In genomic region chr1:161953256-161953920, GRCh38 we compare ENCODE assay signal across 30 cellular contexts.
DNase-seq lines count a peak whose midpoint lies in the region; ATAC-seq, FAIRE-seq and TF ChIP-seq lines count a peak whose summit lies in the region.
"Had no signal": no experiment of that assay in that cellular context is flagged by ENCODE, and none has a peak within 500 bp of the region (broad histone marks: within the 10 kb centered on the region; RNA-seq: fewer than 3 reads in every experiment).

No MANE protein-coding gene starts in this region.

- ATAC-seq in GM23338 = no peak
- ATAC-seq in K562 = peak; percentile 87
- no peak for ATAC-seq in GM18868 (IDR thresholded peaks at IDR 0.05; ENCODE audit: unreplicated experiment)
- ATAC-seq: activated CD4-positive, alpha-beta T cell treated with anti-CD3 and anti-CD28 coated beads for 36 hours; HCT116; left ventricle myocardium superior; stimulated activated naive CD8-positive, alpha-beta T cell treated with anti-CD3 and anti-CD28 coated beads, Interleukin-15, amount 100 ng/mL, for 72 hours had no signal

- H3K4me2 ChIP-seq in GM23338 = no peak overlapping the region
- peak overlapping the region; percentile 56 for H3K4me2 ChIP-seq in K562 (ENCODE audit: insufficient read depth, low read length)
- H3K4me2 ChIP-seq: KMS-11 had no signal

- H3K27me3 ChIP-seq in GM23338 (ENCODE audit: insufficient read depth) (no peaks in the 10 kb centered on the region), K562 (ENCODE audit: control insufficient read depth in 2 of 2, insufficient read depth in 2 of 2, low read length in 2 of 2) (no peaks in the 10 kb centered on the region), neutrophil (no peaks in the 10 kb centered on the region)
- H3K27me3 ChIP-seq: ascending aorta, SJSA1, thyroid gland, vagina had no signal

- H3K9me2 ChIP-seq in GM23338 (ENCODE audit: insufficient read depth) = 0 out of 2 replicates have a peak, but pooled peaks cover 3% of the 10 kb centered on the region

- H3K4me3 Mint-ChIP-seq in GM23338 = no peak overlapping the region
- H3K4me3 Mint-ChIP-seq: activated CD4-positive, alpha-beta T cell treated with anti-CD3 and anti-CD28 coated beads for 36 hours; activated naive CD8-positive, alpha-beta T cell treated with anti-CD3 and anti-CD28 coated beads for 36 hours; activated T-helper 1 cell treated with anti-CD3 and anti-CD28 coated beads, Interleukin-12 subunit alpha, Interleukin-12 subunit beta, Interleukin-2, Interleukin-4 antibody, amounts not matched to agents 30 ng/mL and 10 ng/mL and 1 ng/mL, durations not matched to agents 14 hours and 24 hours and 36 hours; mesothelial cell of epicardium; stimulated activated naive CD8-positive, alpha-beta T cell treated with anti-CD3 and anti-CD28 coated beads, Interleukin-15, amount 100 ng/mL, for 72 hours; T-helper 1 cell treated with Interleukin-12 subunit alpha and Interleukin-12 subunit beta and Interleukin-4 antibody, amounts not matched to agents 30 μg/mL and 1 μg/mL, for 36 hours had no signal

- H3K4me3 ChIP-seq in GM23338 (no peak overlapping the region), K562 (no peak overlapping the region), neutrophil (ENCODE audit: low read depth in 1 of 2, low read length in 1 of 2) (no peak overlapping the region)
- H3K4me3 ChIP-seq: ascending aorta, SJSA1, thyroid gland, vagina had no signal

- no peak for TF ChIP-seq RAD21 in K562 (CRISPR knock-in tag; conservative IDR thresholded peaks at IDR 0.05 in 1 of 2, IDR thresholded peaks at IDR 0.05 in 1 of 2)

- peak; percentile 60 for TF ChIP-seq EP300 in K562 (IDR thresholded peaks at IDR 0.05; ENCODE audit: low read length)

- H4K20me1 ChIP-seq in GM23338 (replicated peaks; ENCODE audit: insufficient read depth) (no peaks in the 10 kb centered on the region), K562 (replicated peaks; ENCODE audit: control insufficient read depth, insufficient read depth, low read length) (no peaks in the 10 kb centered on the region)

- no TSS peak for BruUV-seq in K562 (replicated peaks; lab: Mats Ljungman, UMichigan)

- H3K9me3 ChIP-seq in K562 (replicated peaks; ENCODE audit: control insufficient read depth, insufficient read depth, low read depth, low read length) (no peaks in the 10 kb centered on the region), neutrophil (no peaks in the 10 kb centered on the region)
- H3K9me3 ChIP-seq: ascending aorta, SJSA1, thyroid gland, vagina had no signal

- no peaks in the 10 kb centered on the region for H3K9me1 ChIP-seq in K562 (ENCODE audit: control insufficient read depth, insufficient read depth, low read length)

- CTCF ChIA-PET in K562 (lab: Yijun Ruan, JAX; ENCODE audit: low intra/inter-chr PET ratio) = no interaction called here

- TF ChIP-seq CTCF in GM23338 (conservative IDR thresholded peaks at IDR 0.05; ENCODE audit: low read depth in 2 of 2) = no peak
- no peak for TF ChIP-seq CTCF in K562 (IDR thresholded peaks at IDR 0.05 in 2 of 3, conservative IDR thresholded peaks at IDR 0.05 in 1 of 3; ENCODE audit: insufficient read depth in 2 of 3, low read depth in 1 of 3, low read length in 3 of 3)
- TF ChIP-seq CTCF in neutrophil (IDR thresholded peaks at IDR 0.05) = no peak

- H3K4me1 ChIP-seq in GM23338 (ENCODE audit: insufficient read depth) = 0 out of 2 replicates have a peak, but pooled peaks cover 6% of the 10 kb centered on the region
- peaks cover 4 to 21% of the 10 kb centered on the region in 2 experiments; a peak in 4 of 5 replicates for H3K4me1 ChIP-seq in K562 (replicated peaks in 1 of 2; ENCODE audit: control insufficient read depth in 2 of 2, insufficient read depth in 2 of 2, low read length in 2 of 2)
- peaks cover 5 to 11% of the 10 kb centered on the region in 2 experiments for H3K4me1 ChIP-seq in neutrophil (ENCODE audit: control insufficient read depth in 1 of 2, insufficient read depth in 1 of 2, low read depth in 1 of 2, low read length in 1 of 2)

- in situ Hi-C loops in K562 (cut with MboI) = no loop called here

- H3K9ac ChIP-seq in K562 (ENCODE audit: insufficient read depth in 1 of 2, low read depth in 2 of 2, low read length in 2 of 2) = peak overlapping the region in 1 of 2 experiments; percentile 14; a peak in 1 of 4 replicates
- H3K9ac ChIP-seq: KMS-11 had no signal

- H3K36me3 ChIP-seq in GM23338 (ENCODE audit: insufficient read depth) (no peaks in the 10 kb centered on the region), K562 (ENCODE audit: control insufficient read depth, insufficient read depth, low read length) (peaks cover 5% of the 10 kb centered on the region; the same call in 2 of the 3 replicates), neutrophil (peaks cover 5% of the 10 kb centered on the region)
- H3K36me3 ChIP-seq: SJSA1, vagina had no signal

- WGBS in K562 (ENCODE audit: insufficient coverage, low coverage, missing lambda C conversion rate) = 23% methylated on average over 5 of the region's 5 CpGs

- POLR2A ChIA-PET in K562 (lab: Yijun Ruan, JAX) = interaction anchor here (1.2 to 2.1 kb wide), 2 partner anchors 9 to 23 kb away, joined by 4 to 7 read pairs; no protein-coding TSS in a partner anchor

- no peaks in the 10 kb centered on the region for H3F3A ChIP-seq in GM23338 (replicated peaks; ENCODE audit: low read depth)

- no peak for TF ChIP-seq POLR2A in K562 (conservative IDR thresholded peaks at IDR 0.05)

- no peaks in the 10 kb centered on the region for H3K9me3 Mint-ChIP-seq in GM23338
- H3K9me3 Mint-ChIP-seq: activated naive CD8-positive, alpha-beta T cell treated with anti-CD3 and anti-CD28 coated beads for 36 hours; activated T-helper 1 cell treated with anti-CD3 and anti-CD28 coated beads, Interleukin-12 subunit alpha, Interleukin-12 subunit beta, Interleukin-2, Interleukin-4 antibody, amounts not matched to agents 30 ng/mL and 10 ng/mL and 1 ng/mL, durations not matched to agents 14 hours and 24 hours and 36 hours; mesothelial cell of epicardium; naive B cell; stimulated activated naive CD8-positive, alpha-beta T cell treated with anti-CD3 and anti-CD28 coated beads, Interleukin-15, amount 100 ng/mL, for 72 hours; T-helper 1 cell treated with Interleukin-12 subunit alpha and Interleukin-12 subunit beta and Interleukin-4 antibody, amounts not matched to agents 30 μg/mL and 1 μg/mL, for 36 hours had no signal

- H3K79me2 ChIP-seq in GM23338 (replicated peaks; ENCODE audit: insufficient read depth) (no peaks in the 10 kb centered on the region), K562 (ENCODE audit: control insufficient read depth, insufficient read depth, low read length) (no peaks in the 10 kb centered on the region)

- peaks cover 11% of the 10 kb centered on the region; the same call in 2 of the 3 replicates for H3K4me1 Mint-ChIP-seq in GM23338

- peak; percentile 85 for FAIRE-seq in K562 (lab: Jason Lieb, UNC)
- FAIRE-seq: G401.6 had no signal

- no peaks in the 10 kb centered on the region for H3K27me3 Mint-ChIP-seq in GM23338 (ENCODE audit: insufficient read depth, low read depth, poor library complexity)
- H3K27me3 Mint-ChIP-seq: activated CD4-positive, alpha-beta T cell treated with anti-CD3 and anti-CD28 coated beads for 36 hours; activated naive CD8-positive, alpha-beta T cell treated with anti-CD3 and anti-CD28 coated beads for 36 hours; naive B cell; stimulated activated naive CD8-positive, alpha-beta T cell treated with anti-CD3 and anti-CD28 coated beads, Interleukin-15, amount 100 ng/mL, for 72 hours had no signal

- no peak overlapping the region for H2AFZ ChIP-seq in GM23338
- peak overlapping the region; percentile 3 for H2AFZ ChIP-seq in K562 (ENCODE audit: low read depth, low read length)

- H3K27ac ChIP-seq in GM23338 (ENCODE audit: low read depth) (no peak overlapping the region), K562 (ENCODE audit: extremely low read depth, low read depth, low read length) (peak overlapping the region; percentile 18; the same call in 1 of the 3 replicates), neutrophil (peak overlapping the region; percentile 29)
- H3K27ac ChIP-seq: 22Rv1, KMS-11, SJSA1, thyroid gland, vagina had no signal

- H3K36me3 Mint-ChIP-seq in GM23338 (ENCODE audit: low read depth) = no peaks in the 10 kb centered on the region

- H3K27ac Mint-ChIP-seq in GM23338 = no peak overlapping the region
- H3K27ac Mint-ChIP-seq: activated CD4-positive, alpha-beta T cell treated with anti-CD3 and anti-CD28 coated beads for 36 hours; activated naive CD8-positive, alpha-beta T cell treated with anti-CD3 and anti-CD28 coated beads for 36 hours; activated T-helper 1 cell treated with anti-CD3 and anti-CD28 coated beads, Interleukin-12 subunit alpha, Interleukin-12 subunit beta, Interleukin-2, Interleukin-4 antibody, amounts not matched to agents 30 ng/mL and 10 ng/mL and 1 ng/mL, durations not matched to agents 14 hours and 24 hours and 36 hours; mesothelial cell of epicardium; T-helper 1 cell treated with Interleukin-12 subunit alpha and Interleukin-12 subunit beta and Interleukin-4 antibody, amounts not matched to agents 30 μg/mL and 1 μg/mL, for 36 hours had no signal

- DNase-seq in DMS53 (lab: John Stamatoyannopoulos, UW) (peak; percentile 34), DMS53 treated with DMSO at 0.1 percent for 48 hours (lab: John Stamatoyannopoulos, UW; ENCODE audit: unreplicated experiment) (no peak), GM23338 (ENCODE audit: low spot score) (no peak), K562 (ENCODE audit: extremely low read depth in 1 of 4, low spot score in 3 of 4) (peak in 3 of 4 experiments; percentile 17 to 58 (median 56)), Kasumi-1 (lab: John Stamatoyannopoulos, UW) (no peak)
- no peak for DNase-seq in activated CD4-positive, alpha-beta T cell treated with anti-CD3 and anti-CD28 coated beads, Interleukin-2, amount 50 U/mL, for 48 hours
- DNase-seq: activated CD4-positive, alpha-beta T cell treated with anti-CD3 and anti-CD28 coated beads for 36 hours; activated naive CD8-positive, alpha-beta T cell treated with anti-CD3 and anti-CD28 coated beads for 36 hours; cortex of kidney; left ventricle myocardium superior; naive B cell; NCI-H1436; NCI-H2081 treated with DMSO at 0.1 percent for 48 hours; NCI-H226; NCI-H748 treated with DMSO at 0.1 percent for 48 hours; occipital lobe; stimulated activated naive CD8-positive, alpha-beta T cell treated with anti-CD3 and anti-CD28 coated beads, Interleukin-15, amount 100 ng/mL, for 72 hours; thyroid gland had no signal

- intact Hi-C loops in K562 (cut with micrococcal nuclease) = loop anchor here (1.0 kb wide), 1 partner anchor 12 kb away; no protein-coding TSS in a partner anchor

TF ChIP-seq in GM23338, 12 proteins besides CTCF, POLR2A, EP300 and RAD21:
- TF ChIP-seq JUNB (IDR thresholded peaks at IDR 0.05; ENCODE audit: unreplicated experiment) (peak; percentile 41), ZNF114 (CRISPR knock-in tag; IDR thresholded peaks at IDR 0.05) (no peak)

Comparison
In these comparisons a context has a peak if more than half of its experiments do, and no peak if none do; other contexts are left out.
1. DNase-seq: peak in DMS53 (single experiment) and K562 (3 of 4); none in DMS53 treated with DMSO at 0.1 percent for 48 hours (single experiment), GM23338 (single experiment), Kasumi-1 (0 of 2) and activated CD4-positive, alpha-beta T cell treated with anti-CD3 and anti-CD28 coated beads, Interleukin-2, amount 50 U/mL, for 48 hours (0 of 2).